ENCODE assay signal across 9 cellular contexts in the genomic region with DNA sequence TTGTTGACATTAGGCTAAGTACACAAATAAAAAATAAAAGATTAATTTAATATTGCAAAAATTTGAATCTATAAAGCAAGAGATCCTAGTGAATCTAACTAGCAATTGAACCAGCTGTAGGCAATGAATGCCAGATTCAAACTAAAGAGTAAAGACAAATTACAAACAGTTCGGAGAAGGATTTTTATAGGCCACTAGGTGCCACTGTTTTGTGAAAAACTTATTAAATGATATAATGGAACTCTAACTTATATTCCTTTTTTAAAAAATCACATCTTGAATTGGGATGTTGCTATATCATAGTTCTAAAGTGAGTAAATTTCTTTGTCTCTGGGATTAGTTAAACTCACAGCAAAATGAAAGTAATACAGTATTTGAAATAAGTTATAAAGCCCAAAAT. TPM values are rescaled to one million over a fixed set of nuclear protein-coding genes. Genes with fewer than 3 reads are reported as not detected.
DNase-seq lines count a peak whose midpoint lies in the region; ATAC-seq, FAIRE-seq and TF ChIP-seq lines count a peak whose summit lies in the region.
"Had no signal": no experiment of that assay in that cellular context is flagged by ENCODE, and none has a peak within 500 bp of the region (broad histone marks: within the 10 kb centered on the region; RNA-seq: fewer than 3 reads in every experiment).

No MANE protein-coding gene starts in this region.

- H3K36me3 ChIP-seq in left ventricle myocardium inferior (no peaks in the 10 kb centered on the region), vagina (no peaks in the 10 kb centered on the region)

- intact Hi-C loops in left ventricle myocardium inferior (cut with micrococcal nuclease): loop anchor here (10.0 kb wide), 1 partner anchor 299 kb away; no protein-coding TSS in a partner anchor
- intact Hi-C loops in Right ventricle myocardium superior (cut with DNase I): loop anchor here (5.0 kb wide), 1 partner anchor 297 kb away; no protein-coding TSS in a partner anchor
- intact Hi-C loops in vagina (cut with DNase I): no loop called here
- intact Hi-C loops in posterior cingulate gyrus (cut with DNase I): loop anchor here (10.0 kb wide), 1 partner anchor 189 kb away; no protein-coding TSS in a partner anchor

- peak; percentile 64 for TF ChIP-seq CTCF in left ventricle myocardium inferior (IDR thresholded peaks at IDR 0.05; ENCODE audit: borderline replicate concordance)
- peak; percentile 72 for TF ChIP-seq CTCF in VCaP (conservative IDR thresholded peaks at IDR 0.05)
- peak in 2 of 3 experiments; percentile 32 to 46 for TF ChIP-seq CTCF in vagina (IDR thresholded peaks at IDR 0.05)

- TF ChIP-seq POLR2A in vagina (IDR thresholded peaks at IDR 0.05): no peak

- no peak overlapping the region for H3K27ac ChIP-seq in left ventricle myocardium inferior (replicated peaks)
- peak overlapping the region; percentile 67 for H3K27ac ChIP-seq in VCaP
- no peak overlapping the region for H3K27ac ChIP-seq in vagina

- ATAC-seq in Right ventricle myocardium superior (ENCODE audit: poor library complexity) (no peak), HG03460 (IDR thresholded peaks at IDR 0.05; ENCODE audit: unreplicated experiment) (no peak)

- DNase-seq in left ventricle myocardium inferior (no peak), Right ventricle myocardium superior (no peak), vagina (ENCODE audit: extremely low spot score in 2 of 2) (no peak), posterior cingulate gyrus (no peak), SIG-M5 treated with dmso at 0.1 percent for 504 hours (lab: John Stamatoyannopoulos, UW; ENCODE audit: unreplicated experiment) (no peak)
- DNase-seq: activated CD4-positive, alpha-beta memory T cell treated with anti-CD3 and anti-CD28 coated beads for 36 hours had no signal

- H3K4me3 ChIP-seq in left ventricle myocardium inferior (no peak overlapping the region), vagina (no peak overlapping the region)

- H3K4me1 ChIP-seq in left ventricle myocardium inferior: no peaks in the 10 kb centered on the region
- no peaks in the 10 kb centered on the region for H3K4me1 ChIP-seq in vagina

- no peaks in the 10 kb centered on the region for H3K27me3 ChIP-seq in left ventricle myocardium inferior (ENCODE audit: low read depth)
- H3K27me3 ChIP-seq in vagina: no peaks in the 10 kb centered on the region

- FAIRE-seq in islet of Langerhans (lab: Jason Lieb, UNC): peak; percentile 96

- H3K9me3 ChIP-seq in left ventricle myocardium inferior (replicated peaks): no peaks in the 10 kb centered on the region
- no peaks in the 10 kb centered on the region for H3K9me3 ChIP-seq in vagina

RNA-seq across cellular contexts. Expression of a gene that starts 39.1 kb away (rescaled TPM):
- 14.5 TPM for total RNA-seq in left ventricle myocardium inferior
- 11.3 TPM for total RNA-seq in Right ventricle myocardium superior
- 50.6 TPM for total RNA-seq in vagina
